In genomic region chr2:216498418-216499413, GRCh38 we compare ENCODE assay signal across 1 cellular context.
TF ChIP-seq lines count a peak whose summit lies in the region.

RPL37A (plus strand) TSS chr2:216498844; CDS start chr2:216498875, 31 bp downstream.

TF ChIP-seq in HepG2, 621 proteins besides CTCF, POLR2A, EP300 and RAD21 (continued from another document and continues in another):
- no peak; the same call in 1 of the 2 replicates for TF ChIP-seq KIAA2018 (CRISPR knock-in tag; IDR thresholded peaks at IDR 0.05; ENCODE audit: borderline replicate concordance)
- TF ChIP-seq ZNF576 (CRISPR knock-in tag; IDR thresholded peaks at IDR 0.05), result 0 out of 2 replicates have a peak, but pooled peaks have one; percentile 87
- TF ChIP-seq FOXA3 (CRISPR knock-in tag; IDR thresholded peaks at IDR 0.05), result no peak; the same call in none of the 2 replicates
- TF ChIP-seq HNF1A (IDR thresholded peaks at IDR 0.05; ENCODE audit: low read depth), result peak; percentile 32; the same call in 1 of the 2 replicates
- TF ChIP-seq HNF1A (CRISPR knock-in tag; IDR thresholded peaks at IDR 0.05; ENCODE audit: borderline replicate concordance), result peak; percentile 73; the same call in 1 of the 2 replicates
- TF ChIP-seq CERS6 (CRISPR knock-in tag; IDR thresholded peaks at IDR 0.05), result no peak
- peak; percentile 96 for TF ChIP-seq ZNF607 (CRISPR knock-in tag; IDR thresholded peaks at IDR 0.05; ENCODE audit: borderline replicate concordance)
- TF ChIP-seq ARNTL (CRISPR knock-in tag; IDR thresholded peaks at IDR 0.05), result peak; percentile 55; the same call in 1 of the 2 replicates
- TF ChIP-seq TCF7 (IDR thresholded peaks at IDR 0.05; ENCODE audit: low read depth), result no peak
- no peak for TF ChIP-seq NCOA5 (CRISPR knock-in tag; IDR thresholded peaks at IDR 0.05)
- no peak for TF ChIP-seq GRHL1 (CRISPR knock-in tag; conservative IDR thresholded peaks at IDR 0.05)
- TF ChIP-seq NCOR1 (IDR thresholded peaks at IDR 0.05; ENCODE audit: borderline replicate concordance, low read length), result peak; percentile 27; the same call in 1 of the 2 replicates
- TF ChIP-seq ZNF709 (CRISPR knock-in tag; IDR thresholded peaks at IDR 0.05), result peak; percentile 95
- peak; percentile 97 for TF ChIP-seq ZNF687 (CRISPR knock-in tag; IDR thresholded peaks at IDR 0.05)
- no peak for TF ChIP-seq ZNF260 (CRISPR knock-in tag; IDR thresholded peaks at IDR 0.05; ENCODE audit: borderline replicate concordance, low read depth)
- TF ChIP-seq ZNF792 (CRISPR knock-in tag; IDR thresholded peaks at IDR 0.05), result peak; percentile 94
- peak; percentile 97 for TF ChIP-seq ZNF407 (CRISPR knock-in tag; IDR thresholded peaks at IDR 0.05; ENCODE audit: not compliant biosample characterization)
- peak; percentile 100 for TF ChIP-seq POLR2G (IDR thresholded peaks at IDR 0.05; ENCODE audit: low read depth, low read length)
- TF ChIP-seq ZNF569 (CRISPR knock-in tag; IDR thresholded peaks at IDR 0.05; ENCODE audit: borderline replicate concordance), result no peak; the same call in 1 of the 2 replicates
- peak; percentile 98 for TF ChIP-seq POLR2AphosphoS2 (IDR thresholded peaks at IDR 0.05; ENCODE audit: low read depth, low read length)
